ENCODE assay signal across 1 cellular context in the genomic region with DNA sequence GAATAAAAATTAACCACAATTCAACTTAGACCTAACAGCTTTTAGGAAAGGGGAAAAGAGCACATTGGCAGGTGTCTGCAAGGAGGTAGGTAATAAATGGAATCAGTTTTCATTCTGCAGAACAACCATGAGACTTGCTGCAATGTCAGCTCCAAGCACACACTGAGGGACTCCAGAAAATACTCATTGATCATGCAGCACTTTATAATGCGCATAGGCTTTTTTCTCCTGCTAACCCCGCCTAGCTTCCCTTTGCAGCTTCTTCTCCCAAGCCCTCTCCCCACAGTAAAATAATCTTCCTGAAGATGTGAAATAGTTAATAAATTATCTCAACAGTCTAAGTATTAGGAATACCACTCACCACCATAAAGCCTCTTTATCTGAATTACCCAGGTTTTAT.
TF ChIP-seq lines count a peak whose summit lies in the region.

No MANE protein-coding gene starts in this region.

TF ChIP-seq in WTC11, 78 proteins besides CTCF, POLR2A, EP300 and RAD21 (continued from another document):
- TF ChIP-seq MXD4 (CRISPR knock-in tag; IDR thresholded peaks at IDR 0.05; ENCODE audit: borderline replicate concordance) (no peak), NFE2L1 (CRISPR knock-in tag; IDR thresholded peaks at IDR 0.05) (no peak), ETV6 (CRISPR knock-in tag; IDR thresholded peaks at IDR 0.05) (no peak), ZNF671 (CRISPR knock-in tag; IDR thresholded peaks at IDR 0.05) (no peak), IRF2 (CRISPR knock-in tag; IDR thresholded peaks at IDR 0.05; ENCODE audit: borderline replicate concordance, low read depth) (no peak), SP1 (CRISPR knock-in tag; conservative IDR thresholded peaks at IDR 0.05) (no peak), JUN (CRISPR knock-in tag; IDR thresholded peaks at IDR 0.05) (no peak), JAZF1 (CRISPR knock-in tag; IDR thresholded peaks at IDR 0.05) (no peak)
- TF ChIP-seq, protein P1, sequence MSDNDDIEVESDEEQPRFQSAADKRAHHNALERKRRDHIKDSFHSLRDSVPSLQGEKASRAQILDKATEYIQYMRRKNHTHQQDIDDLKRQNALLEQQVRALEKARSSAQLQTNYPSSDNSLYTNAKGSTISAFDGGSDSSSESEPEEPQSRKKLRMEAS (CRISPR knock-in tag; IDR thresholded peaks at IDR 0.05) = no peak
- TF ChIP-seq, protein P2, sequence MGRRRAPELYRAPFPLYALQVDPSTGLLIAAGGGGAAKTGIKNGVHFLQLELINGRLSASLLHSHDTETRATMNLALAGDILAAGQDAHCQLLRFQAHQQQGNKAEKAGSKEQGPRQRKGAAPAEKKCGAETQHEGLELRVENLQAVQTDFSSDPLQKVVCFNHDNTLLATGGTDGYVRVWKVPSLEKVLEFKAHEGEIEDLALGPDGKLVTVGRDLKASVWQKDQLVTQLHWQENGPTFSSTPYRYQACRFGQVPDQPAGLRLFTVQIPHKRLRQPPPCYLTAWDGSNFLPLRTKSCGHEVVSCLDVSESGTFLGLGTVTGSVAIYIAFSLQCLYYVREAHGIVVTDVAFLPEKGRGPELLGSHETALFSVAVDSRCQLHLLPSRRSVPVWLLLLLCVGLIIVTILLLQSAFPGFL (CRISPR knock-in tag; IDR thresholded peaks at IDR 0.05; ENCODE audit: borderline replicate concordance) = no peak
- TF ChIP-seq, protein P3, sequence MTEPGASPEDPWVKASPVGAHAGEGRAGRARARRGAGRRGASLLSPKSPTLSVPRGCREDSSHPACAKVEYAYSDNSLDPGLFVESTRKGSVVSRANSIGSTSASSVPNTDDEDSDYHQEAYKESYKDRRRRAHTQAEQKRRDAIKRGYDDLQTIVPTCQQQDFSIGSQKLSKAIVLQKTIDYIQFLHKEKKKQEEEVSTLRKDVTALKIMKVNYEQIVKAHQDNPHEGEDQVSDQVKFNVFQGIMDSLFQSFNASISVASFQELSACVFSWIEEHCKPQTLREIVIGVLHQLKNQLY (CRISPR knock-in tag; IDR thresholded peaks at IDR 0.05) = no peak
- TF ChIP-seq, protein P4, sequence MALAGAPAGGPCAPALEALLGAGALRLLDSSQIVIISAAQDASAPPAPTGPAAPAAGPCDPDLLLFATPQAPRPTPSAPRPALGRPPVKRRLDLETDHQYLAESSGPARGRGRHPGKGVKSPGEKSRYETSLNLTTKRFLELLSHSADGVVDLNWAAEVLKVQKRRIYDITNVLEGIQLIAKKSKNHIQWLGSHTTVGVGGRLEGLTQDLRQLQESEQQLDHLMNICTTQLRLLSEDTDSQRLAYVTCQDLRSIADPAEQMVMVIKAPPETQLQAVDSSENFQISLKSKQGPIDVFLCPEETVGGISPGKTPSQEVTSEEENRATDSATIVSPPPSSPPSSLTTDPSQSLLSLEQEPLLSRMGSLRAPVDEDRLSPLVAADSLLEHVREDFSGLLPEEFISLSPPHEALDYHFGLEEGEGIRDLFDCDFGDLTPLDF (CRISPR knock-in tag; IDR thresholded peaks at IDR 0.05) = no peak
